1 cellular context compared by ENCODE assay signal in the genomic region with DNA sequence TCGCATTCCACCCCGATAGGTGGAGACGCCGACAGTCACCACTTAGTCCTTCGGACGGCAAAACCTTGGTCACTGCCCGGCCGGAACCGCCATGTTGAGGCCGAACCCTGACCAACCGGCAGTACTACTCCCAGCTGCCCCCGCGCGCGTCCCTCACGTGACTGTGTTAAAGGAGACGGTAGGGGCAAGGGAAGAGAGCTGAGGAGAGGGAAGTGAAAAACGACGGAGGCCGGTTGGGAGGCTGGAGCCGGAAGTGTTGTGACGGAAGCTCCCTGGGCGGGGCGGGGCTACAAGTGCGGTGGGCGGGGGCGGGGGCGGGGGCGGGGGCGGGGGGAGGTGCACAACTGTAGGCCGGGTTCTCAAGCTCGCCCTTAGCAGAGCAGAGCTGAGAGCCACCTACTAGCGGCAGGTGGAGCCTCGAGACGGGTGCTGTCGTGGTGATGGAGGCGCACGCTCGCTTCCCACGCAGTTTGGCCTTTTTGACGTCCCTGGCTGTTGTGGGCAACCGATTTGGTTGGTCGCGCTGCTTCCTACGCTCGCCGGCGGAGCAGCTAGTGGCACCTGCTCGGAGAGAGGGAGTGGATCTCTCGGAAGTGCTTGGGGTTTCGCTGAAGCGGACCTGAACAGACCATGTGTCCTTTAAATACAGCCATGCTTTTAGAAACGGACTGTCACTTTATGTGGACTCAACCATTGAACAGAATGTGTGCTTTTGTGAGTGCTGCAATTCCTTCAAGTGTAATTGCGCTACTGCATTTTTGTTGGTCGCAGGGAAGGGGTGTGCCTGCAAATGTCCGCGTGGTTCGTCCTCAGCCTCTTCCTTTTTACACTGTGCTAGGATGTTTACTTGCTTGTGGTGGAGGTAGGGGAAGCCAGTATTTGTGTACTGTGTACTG.
TF ChIP-seq lines count a peak whose summit lies in the region.

A gene with protein sequence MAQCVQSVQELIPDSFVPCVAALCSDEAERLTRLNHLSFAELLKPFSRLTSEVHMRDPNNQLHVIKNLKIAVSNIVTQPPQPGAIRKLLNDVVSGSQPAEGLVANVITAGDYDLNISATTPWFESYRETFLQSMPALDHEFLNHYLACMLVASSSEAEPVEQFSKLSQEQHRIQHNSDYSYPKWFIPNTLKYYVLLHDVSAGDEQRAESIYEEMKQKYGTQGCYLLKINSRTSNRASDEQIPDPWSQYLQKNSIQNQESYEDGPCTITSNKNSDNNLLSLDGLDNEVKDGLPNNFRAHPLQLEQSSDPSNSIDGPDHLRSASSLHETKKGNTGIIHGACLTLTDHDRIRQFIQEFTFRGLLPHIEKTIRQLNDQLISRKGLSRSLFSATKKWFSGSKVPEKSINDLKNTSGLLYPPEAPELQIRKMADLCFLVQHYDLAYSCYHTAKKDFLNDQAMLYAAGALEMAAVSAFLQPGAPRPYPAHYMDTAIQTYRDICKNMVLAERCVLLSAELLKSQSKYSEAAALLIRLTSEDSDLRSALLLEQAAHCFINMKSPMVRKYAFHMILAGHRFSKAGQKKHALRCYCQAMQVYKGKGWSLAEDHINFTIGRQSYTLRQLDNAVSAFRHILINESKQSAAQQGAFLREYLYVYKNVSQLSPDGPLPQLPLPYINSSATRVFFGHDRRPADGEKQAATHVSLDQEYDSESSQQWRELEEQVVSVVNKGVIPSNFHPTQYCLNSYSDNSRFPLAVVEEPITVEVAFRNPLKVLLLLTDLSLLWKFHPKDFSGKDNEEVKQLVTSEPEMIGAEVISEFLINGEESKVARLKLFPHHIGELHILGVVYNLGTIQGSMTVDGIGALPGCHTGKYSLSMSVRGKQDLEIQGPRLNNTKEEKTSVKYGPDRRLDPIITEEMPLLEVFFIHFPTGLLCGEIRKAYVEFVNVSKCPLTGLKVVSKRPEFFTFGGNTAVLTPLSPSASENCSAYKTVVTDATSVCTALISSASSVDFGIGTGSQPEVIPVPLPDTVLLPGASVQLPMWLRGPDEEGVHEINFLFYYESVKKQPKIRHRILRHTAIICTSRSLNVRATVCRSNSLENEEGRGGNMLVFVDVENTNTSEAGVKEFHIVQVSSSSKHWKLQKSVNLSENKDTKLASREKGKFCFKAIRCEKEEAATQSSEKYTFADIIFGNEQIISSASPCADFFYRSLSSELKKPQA (N-terminal part only) (minus strand): TSS at position 130 of the 896 bp plus-strand sequence. CDS start 364 bp downstream, outside the sequence.

TF ChIP-seq in K562, 482 proteins besides CTCF, POLR2A, EP300 and RAD21 (continued from another document and continues in another):
- TF ChIP-seq, protein P1, sequence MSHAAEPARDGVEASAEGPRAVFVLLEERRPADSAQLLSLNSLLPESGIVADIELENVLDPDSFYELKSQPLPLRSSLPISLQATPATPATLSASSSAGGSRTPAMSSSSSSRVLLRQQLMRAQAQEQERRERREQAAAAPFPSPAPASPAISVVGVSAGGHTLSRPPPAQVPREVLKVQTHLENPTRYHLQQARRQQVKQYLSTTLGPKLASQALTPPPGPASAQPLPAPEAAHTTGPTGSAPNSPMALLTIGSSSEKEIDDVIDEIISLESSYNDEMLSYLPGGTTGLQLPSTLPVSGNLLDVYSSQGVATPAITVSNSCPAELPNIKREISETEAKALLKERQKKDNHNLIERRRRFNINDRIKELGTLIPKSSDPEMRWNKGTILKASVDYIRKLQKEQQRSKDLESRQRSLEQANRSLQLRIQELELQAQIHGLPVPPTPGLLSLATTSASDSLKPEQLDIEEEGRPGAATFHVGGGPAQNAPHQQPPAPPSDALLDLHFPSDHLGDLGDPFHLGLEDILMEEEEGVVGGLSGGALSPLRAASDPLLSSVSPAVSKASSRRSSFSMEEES (CRISPR knock-in tag; IDR thresholded peaks at IDR 0.05): peak; percentile 97
- TF ChIP-seq, protein P2, sequence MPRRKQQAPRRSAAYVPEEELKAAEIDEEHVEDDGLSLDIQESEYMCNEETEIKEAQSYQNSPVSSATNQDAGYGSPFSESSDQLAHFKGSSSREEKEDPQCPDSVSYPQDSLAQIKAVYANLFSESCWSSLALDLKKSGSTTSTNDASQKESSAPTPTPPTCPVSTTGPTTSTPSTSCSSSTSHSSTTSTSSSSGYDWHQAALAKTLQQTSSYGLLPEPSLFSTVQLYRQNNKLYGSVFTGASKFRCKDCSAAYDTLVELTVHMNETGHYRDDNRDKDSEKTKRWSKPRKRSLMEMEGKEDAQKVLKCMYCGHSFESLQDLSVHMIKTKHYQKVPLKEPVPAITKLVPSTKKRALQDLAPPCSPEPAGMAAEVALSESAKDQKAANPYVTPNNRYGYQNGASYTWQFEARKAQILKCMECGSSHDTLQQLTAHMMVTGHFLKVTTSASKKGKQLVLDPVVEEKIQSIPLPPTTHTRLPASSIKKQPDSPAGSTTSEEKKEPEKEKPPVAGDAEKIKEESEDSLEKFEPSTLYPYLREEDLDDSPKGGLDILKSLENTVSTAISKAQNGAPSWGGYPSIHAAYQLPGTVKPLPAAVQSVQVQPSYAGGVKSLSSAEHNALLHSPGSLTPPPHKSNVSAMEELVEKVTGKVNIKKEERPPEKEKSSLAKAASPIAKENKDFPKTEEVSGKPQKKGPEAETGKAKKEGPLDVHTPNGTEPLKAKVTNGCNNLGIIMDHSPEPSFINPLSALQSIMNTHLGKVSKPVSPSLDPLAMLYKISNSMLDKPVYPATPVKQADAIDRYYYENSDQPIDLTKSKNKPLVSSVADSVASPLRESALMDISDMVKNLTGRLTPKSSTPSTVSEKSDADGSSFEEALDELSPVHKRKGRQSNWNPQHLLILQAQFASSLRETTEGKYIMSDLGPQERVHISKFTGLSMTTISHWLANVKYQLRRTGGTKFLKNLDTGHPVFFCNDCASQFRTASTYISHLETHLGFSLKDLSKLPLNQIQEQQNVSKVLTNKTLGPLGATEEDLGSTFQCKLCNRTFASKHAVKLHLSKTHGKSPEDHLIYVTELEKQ (CRISPR knock-in tag; IDR thresholded peaks at IDR 0.05): peak; percentile 50; the same call in 1 of the 2 replicates
- TF ChIP-seq SREBF2 (CRISPR knock-in tag; IDR thresholded peaks at IDR 0.05): no peak
- peak; percentile 83 for TF ChIP-seq MTA3 (IDR thresholded peaks at IDR 0.05; ENCODE audit: borderline replicate concordance)
- peak; percentile 28; the same call in 1 of the 2 replicates for TF ChIP-seq RFX1 (IDR thresholded peaks at IDR 0.05)
- TF ChIP-seq, protein P3, sequence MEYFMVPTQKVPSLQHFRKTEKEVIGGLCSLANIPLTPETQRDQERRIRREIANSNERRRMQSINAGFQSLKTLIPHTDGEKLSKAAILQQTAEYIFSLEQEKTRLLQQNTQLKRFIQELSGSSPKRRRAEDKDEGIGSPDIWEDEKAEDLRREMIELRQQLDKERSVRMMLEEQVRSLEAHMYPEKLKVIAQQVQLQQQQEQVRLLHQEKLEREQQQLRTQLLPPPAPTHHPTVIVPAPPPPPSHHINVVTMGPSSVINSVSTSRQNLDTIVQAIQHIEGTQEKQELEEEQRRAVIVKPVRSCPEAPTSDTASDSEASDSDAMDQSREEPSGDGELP (CRISPR knock-in tag; IDR thresholded peaks at IDR 0.05; ENCODE audit: borderline replicate concordance): peak; percentile 90
- TF ChIP-seq ZNF644 (tag; IDR thresholded peaks at IDR 0.05; ENCODE audit: low read depth): no peak
- TF ChIP-seq ZNF445 (CRISPR knock-in tag; IDR thresholded peaks at IDR 0.05; ENCODE audit: low read depth): no peak; the same call in 1 of the 2 replicates
- peak in 1 of 2 experiments; percentile 30; a peak in 1 of 4 replicates for TF ChIP-seq KDM4B (IDR thresholded peaks at IDR 0.05; ENCODE audit: borderline replicate concordance in 2 of 2, low read depth in 1 of 2)
- TF ChIP-seq TBL1XR1 (IDR thresholded peaks at IDR 0.05; ENCODE audit: low read length in 2 of 2): 0 out of 4 replicates have a peak, but pooled peaks of 1 of the 2 experiments have one; percentile 58
- peak; percentile 43; the same call in 1 of the 2 replicates for TF ChIP-seq ZFP1 (CRISPR knock-in tag; IDR thresholded peaks at IDR 0.05)
- TF ChIP-seq, protein P4, sequence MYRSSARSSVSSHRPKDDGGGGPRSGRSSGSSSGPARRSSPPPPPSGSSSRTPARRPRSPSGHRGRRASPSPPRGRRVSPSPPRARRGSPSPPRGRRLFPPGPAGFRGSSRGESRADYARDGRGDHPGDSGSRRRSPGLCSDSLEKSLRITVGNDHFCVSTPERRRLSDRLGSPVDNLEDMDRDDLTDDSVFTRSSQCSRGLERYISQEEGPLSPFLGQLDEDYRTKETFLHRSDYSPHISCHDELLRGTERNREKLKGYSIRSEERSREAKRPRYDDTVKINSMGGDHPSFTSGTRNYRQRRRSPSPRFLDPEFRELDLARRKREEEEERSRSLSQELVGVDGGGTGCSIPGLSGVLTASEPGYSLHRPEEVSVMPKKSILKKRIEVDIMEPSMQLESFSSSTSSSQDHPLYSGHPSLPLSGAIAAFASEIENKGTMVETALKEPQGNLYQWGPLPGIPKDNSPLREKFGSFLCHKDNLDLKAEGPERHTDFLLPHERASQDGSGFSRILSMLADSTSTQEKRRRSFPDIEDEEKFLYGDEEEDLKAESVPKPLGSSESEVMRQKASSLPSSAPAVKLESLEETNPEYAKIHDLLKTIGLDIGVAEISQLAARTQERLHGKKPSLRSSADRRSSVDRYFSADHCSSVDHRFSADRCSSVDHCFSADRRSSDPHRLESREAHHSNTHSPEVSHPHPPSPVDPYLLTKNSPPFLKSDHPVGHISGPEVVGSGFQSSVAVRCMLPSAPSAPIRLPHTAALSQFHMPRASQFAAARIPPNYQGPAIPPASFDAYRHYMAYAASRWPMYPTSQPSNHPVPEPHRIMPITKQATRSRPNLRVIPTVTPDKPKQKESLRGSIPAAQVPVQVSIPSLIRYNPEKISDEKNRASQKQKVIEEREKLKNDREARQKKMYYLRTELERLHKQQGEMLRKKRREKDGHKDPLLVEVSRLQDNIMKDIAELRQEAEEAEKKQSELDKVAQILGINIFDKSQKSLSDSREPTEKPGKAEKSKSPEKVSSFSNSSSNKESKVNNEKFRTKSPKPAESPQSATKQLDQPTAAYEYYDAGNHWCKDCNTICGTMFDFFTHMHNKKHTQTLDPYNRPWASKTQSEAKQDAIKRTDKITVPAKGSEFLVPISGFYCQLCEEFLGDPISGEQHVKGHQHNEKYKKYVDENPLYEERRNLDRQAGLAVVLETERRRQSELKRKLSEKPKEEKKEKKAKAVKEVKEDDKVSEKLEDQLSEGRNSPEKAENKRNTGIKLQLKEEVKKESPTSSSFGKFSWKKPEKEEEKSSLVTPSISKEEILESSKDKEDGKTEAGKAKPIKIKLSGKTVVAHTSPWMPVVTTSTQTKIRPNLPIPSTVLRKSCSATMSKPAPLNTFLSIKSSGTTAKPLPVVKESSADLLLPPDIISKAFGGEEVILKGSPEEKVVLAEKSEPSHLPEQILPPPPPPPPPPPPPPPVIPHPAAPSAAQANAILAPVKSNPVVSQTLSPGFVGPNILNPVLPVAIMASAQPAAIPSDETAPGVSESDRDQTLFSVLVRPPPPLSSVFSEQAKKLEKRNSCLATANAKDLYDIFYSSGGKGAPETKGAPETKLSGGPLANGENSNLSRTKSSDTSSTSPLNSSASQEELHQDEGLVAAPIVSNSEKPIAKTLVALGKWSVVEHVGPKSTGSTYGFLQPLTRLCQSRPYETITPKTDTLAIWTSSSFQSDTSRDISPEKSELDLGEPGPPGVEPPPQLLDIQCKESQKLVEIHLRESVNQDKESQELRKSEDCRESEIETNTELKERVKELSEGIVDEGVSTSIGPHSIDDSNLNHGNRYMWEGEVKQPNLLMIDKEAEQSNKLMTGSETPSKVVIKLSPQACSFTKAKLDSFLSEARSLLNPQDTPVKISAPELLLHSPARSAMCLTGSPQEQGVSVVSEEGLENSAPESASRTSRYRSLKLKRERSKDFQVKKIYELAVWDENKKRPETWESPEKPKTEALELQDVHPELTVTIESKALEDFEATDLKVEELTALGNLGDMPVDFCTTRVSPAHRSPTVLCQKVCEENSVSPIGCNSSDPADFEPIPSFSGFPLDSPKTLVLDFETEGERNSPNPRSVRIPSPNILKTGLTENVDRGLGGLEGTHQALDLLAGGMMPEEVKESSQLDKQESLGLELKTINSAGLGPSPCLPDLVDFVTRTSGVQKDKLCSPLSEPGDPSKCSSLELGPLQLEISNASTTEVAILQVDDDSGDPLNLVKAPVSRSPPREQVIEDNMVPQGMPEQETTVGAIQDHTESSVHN (IDR thresholded peaks at IDR 0.05; ENCODE audit: borderline replicate concordance in 1 of 2, low read depth in 1 of 2): no peak
- TF ChIP-seq BRD9 (IDR thresholded peaks at IDR 0.05; ENCODE audit: low read depth, partially characterized antibody): peak; percentile 20
- TF ChIP-seq U2AF2 (optimal IDR thresholded peaks at IDR 0.05; ENCODE audit: low read depth, low read length): no peak
- TF ChIP-seq, protein P5, sequence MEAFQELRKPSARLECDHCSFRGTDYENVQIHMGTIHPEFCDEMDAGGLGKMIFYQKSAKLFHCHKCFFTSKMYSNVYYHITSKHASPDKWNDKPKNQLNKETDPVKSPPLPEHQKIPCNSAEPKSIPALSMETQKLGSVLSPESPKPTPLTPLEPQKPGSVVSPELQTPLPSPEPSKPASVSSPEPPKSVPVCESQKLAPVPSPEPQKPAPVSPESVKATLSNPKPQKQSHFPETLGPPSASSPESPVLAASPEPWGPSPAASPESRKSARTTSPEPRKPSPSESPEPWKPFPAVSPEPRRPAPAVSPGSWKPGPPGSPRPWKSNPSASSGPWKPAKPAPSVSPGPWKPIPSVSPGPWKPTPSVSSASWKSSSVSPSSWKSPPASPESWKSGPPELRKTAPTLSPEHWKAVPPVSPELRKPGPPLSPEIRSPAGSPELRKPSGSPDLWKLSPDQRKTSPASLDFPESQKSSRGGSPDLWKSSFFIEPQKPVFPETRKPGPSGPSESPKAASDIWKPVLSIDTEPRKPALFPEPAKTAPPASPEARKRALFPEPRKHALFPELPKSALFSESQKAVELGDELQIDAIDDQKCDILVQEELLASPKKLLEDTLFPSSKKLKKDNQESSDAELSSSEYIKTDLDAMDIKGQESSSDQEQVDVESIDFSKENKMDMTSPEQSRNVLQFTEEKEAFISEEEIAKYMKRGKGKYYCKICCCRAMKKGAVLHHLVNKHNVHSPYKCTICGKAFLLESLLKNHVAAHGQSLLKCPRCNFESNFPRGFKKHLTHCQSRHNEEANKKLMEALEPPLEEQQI (IDR thresholded peaks at IDR 0.05): peak; percentile 75; the same call in 1 of the 2 replicates
- TF ChIP-seq, protein P6, sequence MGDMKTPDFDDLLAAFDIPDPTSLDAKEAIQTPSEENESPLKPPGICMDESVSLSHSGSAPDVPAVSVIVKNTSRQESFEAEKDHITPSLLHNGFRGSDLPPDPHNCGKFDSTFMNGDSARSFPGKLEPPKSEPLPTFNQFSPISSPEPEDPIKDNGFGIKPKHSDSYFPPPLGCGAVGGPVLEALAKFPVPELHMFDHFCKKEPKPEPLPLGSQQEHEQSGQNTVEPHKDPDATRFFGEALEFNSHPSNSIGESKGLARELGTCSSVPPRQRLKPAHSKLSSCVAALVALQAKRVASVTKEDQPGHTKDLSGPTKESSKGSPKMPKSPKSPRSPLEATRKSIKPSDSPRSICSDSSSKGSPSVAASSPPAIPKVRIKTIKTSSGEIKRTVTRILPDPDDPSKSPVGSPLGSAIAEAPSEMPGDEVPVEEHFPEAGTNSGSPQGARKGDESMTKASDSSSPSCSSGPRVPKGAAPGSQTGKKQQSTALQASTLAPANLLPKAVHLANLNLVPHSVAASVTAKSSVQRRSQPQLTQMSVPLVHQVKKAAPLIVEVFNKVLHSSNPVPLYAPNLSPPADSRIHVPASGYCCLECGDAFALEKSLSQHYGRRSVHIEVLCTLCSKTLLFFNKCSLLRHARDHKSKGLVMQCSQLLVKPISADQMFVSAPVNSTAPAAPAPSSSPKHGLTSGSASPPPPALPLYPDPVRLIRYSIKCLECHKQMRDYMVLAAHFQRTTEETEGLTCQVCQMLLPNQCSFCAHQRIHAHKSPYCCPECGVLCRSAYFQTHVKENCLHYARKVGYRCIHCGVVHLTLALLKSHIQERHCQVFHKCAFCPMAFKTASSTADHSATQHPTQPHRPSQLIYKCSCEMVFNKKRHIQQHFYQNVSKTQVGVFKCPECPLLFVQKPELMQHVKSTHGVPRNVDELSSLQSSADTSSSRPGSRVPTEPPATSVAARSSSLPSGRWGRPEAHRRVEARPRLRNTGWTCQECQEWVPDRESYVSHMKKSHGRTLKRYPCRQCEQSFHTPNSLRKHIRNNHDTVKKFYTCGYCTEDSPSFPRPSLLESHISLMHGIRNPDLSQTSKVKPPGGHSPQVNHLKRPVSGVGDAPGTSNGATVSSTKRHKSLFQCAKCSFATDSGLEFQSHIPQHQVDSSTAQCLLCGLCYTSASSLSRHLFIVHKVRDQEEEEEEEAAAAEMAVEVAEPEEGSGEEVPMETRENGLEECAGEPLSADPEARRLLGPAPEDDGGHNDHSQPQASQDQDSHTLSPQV (IDR thresholded peaks at IDR 0.05): peak; percentile 35; the same call in 1 of the 2 replicates
